In genomic region chr22:47613606-47614350, GRCh38 we compare ENCODE assay signal across 24 cellular contexts.
"Had no signal": no experiment of that assay in that cellular context is flagged by ENCODE, and none has a peak within 500 bp of the region (broad histone marks: within the 10 kb centered on the region; RNA-seq: fewer than 3 reads in every experiment).

No MANE protein-coding gene starts in this region.

- DNase-seq: activated CD4-positive, alpha-beta T cell treated with anti-CD3 and anti-CD28 coated beads for 4 hours; activated CD8-positive, alpha-beta memory T cell treated with anti-CD3 and anti-CD28 coated beads, Interleukin-2, amount 50 U/mL, for 4 hours; activated CD8-positive, alpha-beta T cell treated with anti-CD3 and anti-CD28 coated beads for 36 hours; activated gamma-delta T cell treated with Interleukin-2 at 50 U/mL for 16 hours; activated naive CD4-positive, alpha-beta T cell treated with anti-CD3 and anti-CD28 coated beads, Interleukin-2, amount 10 ng/mL, durations not matched to agents 7 days and 5 days; activated naive CD8-positive, alpha-beta T cell treated with anti-CD3 and anti-CD28 coated beads for 36 hours; activated T-cell treated with anti-CD3 and anti-CD28 coated beads, Interleukin-2, amount 50 U/mL, for 72 hours; caudate nucleus; MV-4-11; NCI-H1092 treated with DMSO at 0.1 percent for 48 hours; NCI-H1417 treated with DMSO at 0.1 percent for 48 hours; NCI-H1694; NCI-H2029; NCI-H510A treated with DMSO at 0.1 percent for 48 hours; NCI-H69; NK-92 treated with Interleukin-12 subunit alpha and Interleukin-12 subunit beta, amount 100 ng/mL, for 24 hours; OCI-M1; RPMI8226; SK-N-SH; T-helper 1 cell had no signal

- H3K27ac ChIP-seq: KMS-11 had no signal

- ATAC-seq: activated CD4-positive, CD25-positive, alpha-beta regulatory T cell treated with anti-CD3 and anti-CD28 coated beads, Interleukin-2, amount 50 U/mL, for 24 hours; activated CD8-positive, alpha-beta T cell treated with anti-CD3 and anti-CD28 coated beads for 36 hours; activated T-cell treated with anti-CD3 and anti-CD28 coated beads, Interleukin-2, amount 50 U/mL, for 72 hours; Panc1; Right ventricle myocardium inferior had no signal

- H3K9me3 ChIP-seq: SK-N-SH had no signal
